Comparison of ENCODE assay signal across 18 cellular contexts in the genomic region with DNA sequence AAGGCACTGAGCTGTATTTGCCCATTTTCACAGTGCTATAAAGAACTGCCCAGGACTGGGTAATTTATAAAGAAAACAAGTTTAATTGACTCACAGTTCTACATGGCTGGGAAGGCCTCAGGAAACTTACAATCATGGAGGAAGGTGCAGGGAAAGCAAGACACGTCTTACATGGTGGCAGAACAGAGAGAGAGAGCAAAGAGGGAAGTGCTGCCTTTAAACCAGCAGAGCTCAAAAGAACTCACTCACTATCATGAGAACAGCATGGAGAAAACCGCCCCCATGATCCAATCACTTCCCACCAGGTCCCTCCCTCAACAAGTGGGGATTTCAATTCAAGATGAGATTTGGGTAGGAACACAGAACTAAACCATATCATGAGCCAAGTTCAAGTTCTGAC.
DNase-seq lines count a peak whose midpoint lies in the region; ATAC-seq, FAIRE-seq and TF ChIP-seq lines count a peak whose summit lies in the region.
"Had no signal": no experiment of that assay in that cellular context is flagged by ENCODE, and none has a peak within 500 bp of the region (broad histone marks: within the 10 kb centered on the region; RNA-seq: fewer than 3 reads in every experiment).

No MANE protein-coding gene starts in this region.

- H3K27me3 ChIP-seq in K562 (ENCODE audit: control insufficient read depth in 2 of 2, insufficient read depth in 2 of 2, low read length in 2 of 2) (no peaks in the 10 kb centered on the region), neural progenitor cell (no peaks in the 10 kb centered on the region)

- peaks cover 3% of the 10 kb centered on the region for H3K27me3 Mint-ChIP-seq in neural progenitor cell (ENCODE audit: insufficient read depth, low read depth)
- no peaks in the 10 kb centered on the region for H3K27me3 Mint-ChIP-seq in type B pancreatic cell

- H3K36me3 ChIP-seq in K562 (ENCODE audit: control insufficient read depth, insufficient read depth, low read length) (no peaks in the 10 kb centered on the region), neural progenitor cell (no peaks in the 10 kb centered on the region)

- CTCF ChIA-PET in K562 (lab: Yijun Ruan, JAX; ENCODE audit: low intra/inter-chr PET ratio): no interaction called here

- no peak overlapping the region for H3K4me3 Mint-ChIP-seq in neural progenitor cell
- H3K4me3 Mint-ChIP-seq in type B pancreatic cell: no peak overlapping the region
- H3K4me3 Mint-ChIP-seq: CD14-positive monocyte; CD8-positive, alpha-beta memory T cell; IgD-negative memory B cell had no signal

- H3K27ac ChIP-seq in K562 (ENCODE audit: extremely low read depth, low read depth, low read length) (no peak overlapping the region), neural progenitor cell (no peak overlapping the region)
- H3K27ac ChIP-seq: A549 had no signal

- no peak for TF ChIP-seq POLR2A in K562 (conservative IDR thresholded peaks at IDR 0.05)

- intact Hi-C loops in K562 (cut with micrococcal nuclease): no loop called here

- H3K9me3 ChIP-seq in K562 (replicated peaks; ENCODE audit: control insufficient read depth, insufficient read depth, low read depth, low read length) (no peaks in the 10 kb centered on the region), neural progenitor cell (ENCODE audit: low read depth) (no peaks in the 10 kb centered on the region)
- H3K9me3 ChIP-seq: A549, Caco-2 had no signal

- no peak overlapping the region for H3K4me2 ChIP-seq in K562 (ENCODE audit: insufficient read depth, low read length)
- no peak overlapping the region for H3K4me2 ChIP-seq in neural progenitor cell
- H3K4me2 ChIP-seq: A549 had no signal

- in situ Hi-C loops in K562 (cut with MboI): no loop called here

- no peaks in the 10 kb centered on the region for H3K9me1 ChIP-seq in K562 (ENCODE audit: control insufficient read depth, insufficient read depth, low read length)

- H3K4me3 ChIP-seq in K562 (no peak overlapping the region), neural progenitor cell (no peak overlapping the region)
- H3K4me3 ChIP-seq: A549 had no signal

- peaks cover 11% of the 10 kb centered on the region for H3F3A ChIP-seq in neural progenitor cell (ENCODE audit: low read depth)

- DNase-seq in Kasumi-1 (lab: John Stamatoyannopoulos, UW): peak; percentile 14 to 19
- DNase-seq in K562 (ENCODE audit: extremely low read depth in 1 of 4, low spot score in 3 of 4): peak in 1 of 4 experiments; percentile 31
- no peak for DNase-seq in neural progenitor cell (ENCODE audit: low spot score)
- DNase-seq in type B pancreatic cell (ENCODE audit: extremely low spot score, unreplicated experiment): no peak
- no peak for DNase-seq in activated naive CD4-positive, alpha-beta T cell treated with anti-CD3 and anti-CD28 coated beads, Interleukin-2, amount 50 U/mL, for 16 hours
- DNase-seq: Caco-2; CD8-positive, alpha-beta memory T cell; DND-41; GDM1 had no signal

- no peak for TF ChIP-seq EP300 in K562 (IDR thresholded peaks at IDR 0.05; ENCODE audit: low read length)

- BruUV-seq in K562 (replicated peaks; lab: Mats Ljungman, UMichigan): no TSS peak

- H3K4me1 Mint-ChIP-seq in neural progenitor cell (peaks cover 50% of the 10 kb centered on the region), type B pancreatic cell (ENCODE audit: unreplicated experiment) (peaks cover 62% of the 10 kb centered on the region)

- peak overlapping the region; percentile 12 for H3K27ac Mint-ChIP-seq in neural progenitor cell
- H3K27ac Mint-ChIP-seq in type B pancreatic cell: peak overlapping the region; percentile 52

- H3K36me3 Mint-ChIP-seq in neural progenitor cell (no peaks in the 10 kb centered on the region), type B pancreatic cell (peaks cover 3% of the 10 kb centered on the region)
- H3K36me3 Mint-ChIP-seq: CD14-positive monocyte; CD8-positive, alpha-beta memory T cell; IgD-negative memory B cell had no signal

- no peak for ATAC-seq in K562
- no peak for ATAC-seq in GM21360 (IDR thresholded peaks at IDR 0.05; ENCODE audit: unreplicated experiment)
- no peak for ATAC-seq in HG03378 (IDR thresholded peaks at IDR 0.05; ENCODE audit: unreplicated experiment)
- ATAC-seq: A549, HCT116 had no signal

- 12% methylated on average over 2 of the region's 2 CpGs for WGBS in K562 (ENCODE audit: insufficient coverage, low coverage, missing lambda C conversion rate)

- TF ChIP-seq RAD21 in K562 (CRISPR knock-in tag; conservative IDR thresholded peaks at IDR 0.05 in 1 of 2, IDR thresholded peaks at IDR 0.05 in 1 of 2): no peak

- no peak overlapping the region for H3K9ac ChIP-seq in K562 (ENCODE audit: insufficient read depth in 1 of 2, low read depth in 2 of 2, low read length in 2 of 2)
- H3K9ac ChIP-seq in neural progenitor cell: no peak overlapping the region

- H3K79me2 ChIP-seq in K562 (ENCODE audit: control insufficient read depth, insufficient read depth, low read length): no peaks in the 10 kb centered on the region
- H3K79me2 ChIP-seq in neural progenitor cell (ENCODE audit: low read depth): no peaks in the 10 kb centered on the region

- H3K9me3 Mint-ChIP-seq in neural progenitor cell: no peaks in the 10 kb centered on the region
- peaks cover 10% of the 10 kb centered on the region for H3K9me3 Mint-ChIP-seq in type B pancreatic cell
- H3K9me3 Mint-ChIP-seq: CD8-positive, alpha-beta memory T cell had no signal

- no peak overlapping the region for H2AFZ ChIP-seq in K562 (ENCODE audit: low read depth, low read length)
- no peak overlapping the region for H2AFZ ChIP-seq in neural progenitor cell (replicated peaks)

- H4K20me1 ChIP-seq in K562 (replicated peaks; ENCODE audit: control insufficient read depth, insufficient read depth, low read length): no peaks in the 10 kb centered on the region
- no peaks in the 10 kb centered on the region for H4K20me1 ChIP-seq in neural progenitor cell (ENCODE audit: low read depth)

- POLR2A ChIA-PET in K562 (lab: Yijun Ruan, JAX): interaction anchor here (1.0 to 1.3 kb wide), 3 partner anchors 13 to 58 kb away, joined by 3 to 4 read pairs (median 3); no protein-coding TSS in a partner anchor

- H3K4me1 ChIP-seq in K562 (replicated peaks in 1 of 2; ENCODE audit: control insufficient read depth in 2 of 2, insufficient read depth in 2 of 2, low read length in 2 of 2) (peaks cover 7 to 31% of the 10 kb centered on the region in 2 experiments), neural progenitor cell (peaks cover 22% of the 10 kb centered on the region)

- peak; percentile 11 for FAIRE-seq in K562 (lab: Jason Lieb, UNC)
- FAIRE-seq: A549, GM12892, GM19239, H54 had no signal

- TF ChIP-seq CTCF in K562 (IDR thresholded peaks at IDR 0.05 in 2 of 3, conservative IDR thresholded peaks at IDR 0.05 in 1 of 3; ENCODE audit: insufficient read depth in 2 of 3, low read depth in 1 of 3, low read length in 3 of 3) (no peak), neural progenitor cell (IDR thresholded peaks at IDR 0.05) (no peak), type B pancreatic cell (conservative IDR thresholded peaks at IDR 0.05) (no peak)

TF ChIP-seq in K562, 482 proteins besides CTCF, POLR2A, EP300 and RAD21:
- TF ChIP-seq, protein P1, sequence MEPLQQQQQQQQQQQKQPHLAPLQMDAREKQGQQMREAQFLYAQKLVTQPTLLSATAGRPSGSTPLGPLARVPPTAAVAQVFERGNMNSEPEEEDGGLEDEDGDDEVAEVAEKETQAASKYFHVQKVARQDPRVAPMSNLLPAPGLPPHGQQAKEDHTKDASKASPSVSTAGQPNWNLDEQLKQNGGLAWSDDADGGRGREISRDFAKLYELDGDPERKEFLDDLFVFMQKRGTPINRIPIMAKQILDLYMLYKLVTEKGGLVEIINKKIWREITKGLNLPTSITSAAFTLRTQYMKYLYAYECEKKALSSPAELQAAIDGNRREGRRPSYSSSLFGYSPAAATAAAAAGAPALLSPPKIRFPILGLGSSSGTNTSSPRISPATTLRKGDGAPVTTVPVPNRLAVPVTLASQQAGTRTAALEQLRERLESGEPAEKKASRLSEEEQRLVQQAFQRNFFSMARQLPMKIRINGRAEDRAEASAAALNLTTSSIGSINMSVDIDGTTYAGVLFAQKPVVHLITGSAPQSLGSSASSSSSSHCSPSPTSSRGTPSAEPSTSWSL (CRISPR knock-in tag; IDR thresholded peaks at IDR 0.05; ENCODE audit: borderline replicate concordance): no peak
- no peak for TF ChIP-seq IFI16 (CRISPR knock-in tag; IDR thresholded peaks at IDR 0.05)
- no peak for TF ChIP-seq ZNF239 (CRISPR knock-in tag; IDR thresholded peaks at IDR 0.05)
- TF ChIP-seq CBFA2T3 (IDR thresholded peaks at IDR 0.05): peak; percentile 35
- TF ChIP-seq EGR1 (conservative IDR thresholded peaks at IDR 0.05): 0 out of 2 replicates have a peak, but pooled peaks have one; percentile 33
- TF ChIP-seq BMI1 (IDR thresholded peaks at IDR 0.05; ENCODE audit: low read length): no peak
- TF ChIP-seq SPI1 (IDR thresholded peaks at IDR 0.05; ENCODE audit: borderline replicate concordance, low read depth, low read length): peak; percentile 75; the same call in 1 of the 2 replicates
- TF ChIP-seq CREM (IDR thresholded peaks at IDR 0.05; ENCODE audit: low read depth): no peak
- TF ChIP-seq RBM22 (IDR thresholded peaks at IDR 0.05; ENCODE audit: low read depth, low read length, poor library complexity, severe bottlenecking): no peak
- TF ChIP-seq THRAP3 (IDR thresholded peaks at IDR 0.05; ENCODE audit: borderline replicate concordance): no peak
- TF ChIP-seq NR2F6 (CRISPR knock-in tag; IDR thresholded peaks at IDR 0.05): no peak
- TF ChIP-seq ESRRB (CRISPR knock-in tag; IDR thresholded peaks at IDR 0.05; ENCODE audit: borderline replicate concordance): no peak
- TF ChIP-seq GABPB2 (CRISPR knock-in tag; conservative IDR thresholded peaks at IDR 0.05): no peak
- no peak for TF ChIP-seq NCOA2 (IDR thresholded peaks at IDR 0.05; ENCODE audit: partially characterized antibody in 2 of 2)
- no peak for TF ChIP-seq HNRNPUL1 (IDR thresholded peaks at IDR 0.05; ENCODE audit: low read length)
- TF ChIP-seq, protein P2, sequence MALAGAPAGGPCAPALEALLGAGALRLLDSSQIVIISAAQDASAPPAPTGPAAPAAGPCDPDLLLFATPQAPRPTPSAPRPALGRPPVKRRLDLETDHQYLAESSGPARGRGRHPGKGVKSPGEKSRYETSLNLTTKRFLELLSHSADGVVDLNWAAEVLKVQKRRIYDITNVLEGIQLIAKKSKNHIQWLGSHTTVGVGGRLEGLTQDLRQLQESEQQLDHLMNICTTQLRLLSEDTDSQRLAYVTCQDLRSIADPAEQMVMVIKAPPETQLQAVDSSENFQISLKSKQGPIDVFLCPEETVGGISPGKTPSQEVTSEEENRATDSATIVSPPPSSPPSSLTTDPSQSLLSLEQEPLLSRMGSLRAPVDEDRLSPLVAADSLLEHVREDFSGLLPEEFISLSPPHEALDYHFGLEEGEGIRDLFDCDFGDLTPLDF (CRISPR knock-in tag; IDR thresholded peaks at IDR 0.05): no peak
- TF ChIP-seq DIDO1 (tag; IDR thresholded peaks at IDR 0.05; ENCODE audit: low read depth): no peak
- TF ChIP-seq RBM25 (IDR thresholded peaks at IDR 0.05; ENCODE audit: low read depth, low read length, severe bottlenecking): no peak

Comparison
In these comparisons a context has a peak if more than half of its experiments do, and no peak if none do; other contexts are left out.
1. DNase-seq: peak in Kasumi-1 (2 of 2); none in neural progenitor cell (single experiment), type B pancreatic cell (single experiment) and activated naive CD4-positive, alpha-beta T cell treated with anti-CD3 and anti-CD28 coated beads, Interleukin-2, amount 50 U/mL, for 16 hours (single experiment).